Comparison of ENCODE assay signal across 8 cellular contexts in the genomic region with DNA sequence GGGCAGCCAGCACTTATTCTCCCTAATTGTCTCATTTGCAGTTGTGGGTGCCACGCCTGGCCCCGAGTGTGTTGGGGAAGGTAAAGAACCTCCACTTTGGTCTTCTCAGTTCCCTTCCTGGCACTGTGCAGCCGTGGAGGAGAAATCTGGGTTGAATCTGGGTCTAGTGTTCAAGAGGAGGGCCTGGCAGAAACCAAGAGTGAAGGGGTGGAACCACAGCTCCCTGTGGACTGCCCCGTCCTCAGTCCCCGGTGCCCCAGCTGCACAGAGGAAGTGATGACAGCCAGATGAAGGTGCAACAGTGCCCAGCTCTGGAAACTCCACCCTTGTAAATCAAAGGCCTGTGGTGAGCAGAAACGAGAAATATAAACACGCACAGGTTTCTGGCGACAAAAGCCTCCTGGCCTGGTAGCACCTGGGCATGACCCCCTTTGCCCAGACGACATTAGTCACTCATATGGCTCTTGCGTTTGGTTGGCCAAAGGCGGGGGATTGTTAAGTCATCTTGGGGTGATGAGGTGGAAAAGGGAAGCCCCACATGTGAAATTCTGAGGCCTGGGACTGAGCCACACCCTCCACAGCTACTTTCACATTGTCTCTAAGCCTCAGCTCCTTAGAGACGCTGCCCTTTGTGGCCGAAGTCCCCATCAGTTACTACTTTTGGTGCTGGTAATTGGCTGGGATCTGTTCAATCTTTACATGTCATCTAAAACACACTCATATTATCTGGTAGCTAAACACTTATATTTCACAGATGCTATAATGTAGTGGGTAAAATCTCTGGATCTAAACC.
DNase-seq lines count a peak whose midpoint lies in the region; ATAC-seq lines count a peak whose summit lies in the region.

No MANE protein-coding gene starts in this region.

- H3K4me3 Mint-ChIP-seq in activated naive CD4-positive, alpha-beta T cell treated with anti-CD3 and anti-CD28 coated beads, Interleukin-2, amount 50 U/mL, for 24 hours: peak overlapping the region; percentile 86

- H3K27ac ChIP-seq in mucosa of rectum (ENCODE audit: low read depth in 2 of 2, low read length in 2 of 2) (peak overlapping the region; percentile 74 to 84), stomach smooth muscle (ENCODE audit: low read length) (peak overlapping the region; percentile 6)

- peaks cover 41 to 44% of the 10 kb centered on the region in 2 donors for H3K4me1 ChIP-seq in mucosa of rectum (ENCODE audit: control insufficient read depth in 2 of 2, insufficient read depth in 2 of 2, low read length in 2 of 2)
- H3K4me1 ChIP-seq in stomach smooth muscle (ENCODE audit: control insufficient read depth, insufficient read depth, low read length): peaks cover 59% of the 10 kb centered on the region

- peak; percentile 34 for ATAC-seq in GM18519 (IDR thresholded peaks at IDR 0.05; ENCODE audit: low FRiP score, unreplicated experiment)
- ATAC-seq in HG02870 (IDR thresholded peaks at IDR 0.05; ENCODE audit: unreplicated experiment): peak; percentile 33

- no peaks in the 10 kb centered on the region for H3K9me3 Mint-ChIP-seq in activated naive CD4-positive, alpha-beta T cell treated with anti-CD3 and anti-CD28 coated beads, Interleukin-2, amount 50 U/mL, for 24 hours

- DNase-seq in RPMI8226 (peak; percentile 96), GOT3 (lab: John Stamatoyannopoulos, UW) (no peak), NCI-H526 (lab: John Stamatoyannopoulos, UW) (no peak)

- H3K27me3 ChIP-seq in mucosa of rectum (ENCODE audit: control insufficient read depth in 2 of 2, insufficient read depth in 2 of 2, low read length in 2 of 2): no peaks in the 10 kb centered on the region
- no peaks in the 10 kb centered on the region for H3K27me3 ChIP-seq in stomach smooth muscle (ENCODE audit: control insufficient read depth in 1 of 2, insufficient read depth in 2 of 2, low read length in 2 of 2)

- no peaks in the 10 kb centered on the region for H3K9me3 ChIP-seq in mucosa of rectum (ENCODE audit: control insufficient read depth in 2 of 2, low read length in 2 of 2)
- H3K9me3 ChIP-seq in stomach smooth muscle (ENCODE audit: control insufficient read depth in 2 of 2, low read length in 2 of 2): no peaks in the 10 kb centered on the region

- no peaks in the 10 kb centered on the region for H3K36me3 ChIP-seq in mucosa of rectum (ENCODE audit: control insufficient read depth in 2 of 2, insufficient read depth in 2 of 2, low read length in 2 of 2)
- H3K36me3 ChIP-seq in stomach smooth muscle (ENCODE audit: control insufficient read depth in 2 of 2, insufficient read depth in 2 of 2, low read length in 2 of 2): peaks cover 0 to 5% of the 10 kb centered on the region in 2 donors

- no peaks in the 10 kb centered on the region for H3K27me3 Mint-ChIP-seq in activated naive CD4-positive, alpha-beta T cell treated with anti-CD3 and anti-CD28 coated beads, Interleukin-2, amount 50 U/mL, for 24 hours

- H3K4me1 Mint-ChIP-seq in activated naive CD4-positive, alpha-beta T cell treated with anti-CD3 and anti-CD28 coated beads, Interleukin-2, amount 50 U/mL, for 24 hours: peaks cover 82% of the 10 kb centered on the region

- H3K36me3 Mint-ChIP-seq in activated naive CD4-positive, alpha-beta T cell treated with anti-CD3 and anti-CD28 coated beads, Interleukin-2, amount 50 U/mL, for 24 hours: peaks cover 2% of the 10 kb centered on the region

- peak overlapping the region; percentile 98 for H3K27ac Mint-ChIP-seq in activated naive CD4-positive, alpha-beta T cell treated with anti-CD3 and anti-CD28 coated beads, Interleukin-2, amount 50 U/mL, for 24 hours

- H3K4me3 ChIP-seq in mucosa of rectum (ENCODE audit: low read length in 2 of 2): peak overlapping the region; percentile 21 to 51
- H3K4me3 ChIP-seq in stomach smooth muscle (ENCODE audit: low read length in 2 of 2): no peak overlapping the region

- peak overlapping the region; percentile 36 to 50 for H3K9ac ChIP-seq in mucosa of rectum (ENCODE audit: low read depth in 1 of 2, low read length in 2 of 2)
- no peak overlapping the region for H3K9ac ChIP-seq in stomach smooth muscle (ENCODE audit: low read length in 2 of 2)

Comparison
In these comparisons a context has a peak if more than half of its experiments do, and no peak if none do; other contexts are left out.
1. H3K4me3 ChIP-seq: peak in mucosa of rectum (2 of 2); none in stomach smooth muscle (0 of 2).
2. H3K9ac ChIP-seq: peak in mucosa of rectum (2 of 2); none in stomach smooth muscle (0 of 2).